ENCODE assay signal across 20 cellular contexts in genomic region chrX:1215123-1215823, GRCh38. TPM values are rescaled to one million over a fixed set of nuclear protein-coding genes. Genes with fewer than 3 reads are reported as not detected.
DNase-seq lines count a peak whose midpoint lies in the region; ATAC-seq and TF ChIP-seq lines count a peak whose summit lies in the region.
"Had no signal": no experiment of that assay in that cellular context is flagged by ENCODE, and none has a peak within 500 bp of the region (broad histone marks: within the 10 kb centered on the region; RNA-seq: fewer than 3 reads in every experiment).

No MANE protein-coding gene starts in this region.

- peaks cover 24% of the 10 kb centered on the region for H3K4me1 Mint-ChIP-seq in T-helper 2 cell treated with Interferon-gamma antibody and Interleukin-4, amounts not matched to agents 5 μg/mL and 100 μg/mL, for 36 hours (ENCODE audit: low read depth)
- H3K4me1 Mint-ChIP-seq in stimulated activated memory B cell treated with anti-CD40 and anti-IgM and Interleukin-4, amounts not matched to agents 10 μg/mL and 1 μg/mL and 100 μg/mL, for 72 hours = peaks cover 16% of the 10 kb centered on the region
- peaks cover 6% of the 10 kb centered on the region for H3K4me1 Mint-ChIP-seq in glutamatergic neuron (ENCODE audit: low read depth, unreplicated experiment)

- H3K4me3 Mint-ChIP-seq in T-helper 2 cell treated with Interferon-gamma antibody and Interleukin-4, amounts not matched to agents 5 μg/mL and 100 μg/mL, for 36 hours = no peak overlapping the region
- no peak overlapping the region for H3K4me3 Mint-ChIP-seq in stimulated activated memory B cell treated with anti-CD40 and anti-IgM and Interleukin-4, amounts not matched to agents 10 μg/mL and 1 μg/mL and 100 μg/mL, for 72 hours
- no peak overlapping the region for H3K4me3 Mint-ChIP-seq in glutamatergic neuron (ENCODE audit: unreplicated experiment)
- H3K4me3 Mint-ChIP-seq: activated naive CD4-positive, alpha-beta T cell treated with anti-CD3 and anti-CD28 coated beads for 36 hours had no signal

- DNase-seq in T-helper 2 cell treated with Interferon-gamma antibody and Interleukin-4, amounts not matched to agents 5 μg/mL and 100 μg/mL, for 36 hours (ENCODE audit: low spot score) = peak; percentile 4
- DNase-seq in T-helper 2 cell = no peak
- DNase-seq in Jurkat, Clone E6-1 (ENCODE audit: low read depth, low spot score) = peak; percentile 53
- peak; percentile 64 for DNase-seq in SKM-1 treated with dmso at 0.1 percent for 144 hours (lab: John Stamatoyannopoulos, UW; ENCODE audit: unreplicated experiment)
- no peak for DNase-seq in NCI-H1417 (lab: John Stamatoyannopoulos, UW)
- DNase-seq in glutamatergic neuron = no peak
- DNase-seq: activated naive CD4-positive, alpha-beta T cell treated with anti-CD3 and anti-CD28 coated beads for 36 hours; body of pancreas; CD4-positive, alpha-beta memory T cell; dermis blood vessel endothelial cell; heart right ventricle; NCI-H1105; NCI-H2227 treated with DMSO at 0.1 percent for 48 hours; psoas muscle; SK-N-SH; substantia nigra had no signal

- peak; percentile 43 for ATAC-seq in stimulated activated memory B cell treated with anti-CD40 and anti-IgM and Interleukin-4, amounts not matched to agents 10 μg/mL and 1 μg/mL and 100 μg/mL, for 72 hours
- ATAC-seq in HG02623 (IDR thresholded peaks at IDR 0.05; ENCODE audit: unreplicated experiment) = no peak
- ATAC-seq: body of pancreas, heart right ventricle, psoas muscle had no signal

- H3K27me3 Mint-ChIP-seq in T-helper 2 cell treated with Interferon-gamma antibody and Interleukin-4, amounts not matched to agents 5 μg/mL and 100 μg/mL, for 36 hours (ENCODE audit: low read depth) = peaks cover 23% of the 10 kb centered on the region
- peaks cover 18% of the 10 kb centered on the region for H3K27me3 Mint-ChIP-seq in stimulated activated memory B cell treated with anti-CD40 and anti-IgM and Interleukin-4, amounts not matched to agents 10 μg/mL and 1 μg/mL and 100 μg/mL, for 72 hours
- peaks cover 6% of the 10 kb centered on the region for H3K27me3 Mint-ChIP-seq in glutamatergic neuron (ENCODE audit: unreplicated experiment)
- H3K27me3 Mint-ChIP-seq: CD4-positive, alpha-beta memory T cell had no signal

- H3K27ac Mint-ChIP-seq in T-helper 2 cell treated with Interferon-gamma antibody and Interleukin-4, amounts not matched to agents 5 μg/mL and 100 μg/mL, for 36 hours = no peak overlapping the region
- H3K27ac Mint-ChIP-seq in stimulated activated memory B cell treated with anti-CD40 and anti-IgM and Interleukin-4, amounts not matched to agents 10 μg/mL and 1 μg/mL and 100 μg/mL, for 72 hours = no peak overlapping the region
- no peak overlapping the region for H3K27ac Mint-ChIP-seq in glutamatergic neuron (ENCODE audit: unreplicated experiment)
- H3K27ac Mint-ChIP-seq: activated naive CD4-positive, alpha-beta T cell treated with anti-CD3 and anti-CD28 coated beads for 36 hours; CD4-positive, alpha-beta memory T cell had no signal

- H3K9me3 Mint-ChIP-seq in T-helper 2 cell treated with Interferon-gamma antibody and Interleukin-4, amounts not matched to agents 5 μg/mL and 100 μg/mL, for 36 hours = peaks cover 15% of the 10 kb centered on the region
- peaks cover 11% of the 10 kb centered on the region for H3K9me3 Mint-ChIP-seq in stimulated activated memory B cell treated with anti-CD40 and anti-IgM and Interleukin-4, amounts not matched to agents 10 μg/mL and 1 μg/mL and 100 μg/mL, for 72 hours
- H3K9me3 Mint-ChIP-seq in glutamatergic neuron (ENCODE audit: unreplicated experiment) = peaks cover 3% of the 10 kb centered on the region
- H3K9me3 Mint-ChIP-seq: activated naive CD4-positive, alpha-beta T cell treated with anti-CD3 and anti-CD28 coated beads for 36 hours had no signal

- TF ChIP-seq CTCF in glutamatergic neuron (IDR thresholded peaks at IDR 0.05; ENCODE audit: partially characterized antibody, unreplicated experiment) = no peak

- peaks cover 12% of the 10 kb centered on the region for H3K36me3 Mint-ChIP-seq in T-helper 2 cell treated with Interferon-gamma antibody and Interleukin-4, amounts not matched to agents 5 μg/mL and 100 μg/mL, for 36 hours (ENCODE audit: low read depth)
- no peaks in the 10 kb centered on the region for H3K36me3 Mint-ChIP-seq in stimulated activated memory B cell treated with anti-CD40 and anti-IgM and Interleukin-4, amounts not matched to agents 10 μg/mL and 1 μg/mL and 100 μg/mL, for 72 hours
- H3K36me3 Mint-ChIP-seq in glutamatergic neuron (ENCODE audit: unreplicated experiment) = no peaks in the 10 kb centered on the region
- H3K36me3 Mint-ChIP-seq: CD4-positive, alpha-beta memory T cell had no signal

- H3K4me3 ChIP-seq in Jurkat, Clone E6-1 (ENCODE audit: low read length) = no peak overlapping the region
- H3K4me3 ChIP-seq: body of pancreas, heart right ventricle, psoas muscle had no signal

RNA-seq across cellular contexts. Expression of gene CRLF2, which starts 2.8 kb away (rescaled TPM):
- polyA plus RNA-seq in Jurkat, Clone E6-1 (2012; ENCODE audit: insufficient read depth, insufficient read length) = not detected
- 0.54 TPM for total RNA-seq in glutamatergic neuron (ENCODE audit: unreplicated experiment)
- total RNA-seq: A172, body of pancreas, dermis blood vessel endothelial cell, kidney epithelial cell had no signal
- polyA plus RNA-seq: CD4-positive, alpha-beta memory T cell; SK-N-SH had no signal

RNA-seq across cellular contexts. Expression of gene CSF2RA, which starts 53.3 kb away (rescaled TPM):
- not detected for polyA plus RNA-seq in Jurkat, Clone E6-1 (2012; ENCODE audit: insufficient read depth, insufficient read length)
- total RNA-seq in glutamatergic neuron (ENCODE audit: unreplicated experiment) = not detected
- total RNA-seq: dermis blood vessel endothelial cell had no signal
- polyA plus RNA-seq: SK-N-SH had no signal

Comparison
In these comparisons a context has a peak if more than half of its experiments do, and no peak if none do; other contexts are left out.
1. DNase-seq: peak in T-helper 2 cell treated with Interferon-gamma antibody and Interleukin-4, amounts not matched to agents 5 μg/mL and 100 μg/mL, for 36 hours (single experiment), Jurkat, Clone E6-1 (single experiment) and SKM-1 treated with dmso at 0.1 percent for 144 hours (single experiment); none in T-helper 2 cell (0 of 5), NCI-H1417 (0 of 3) and glutamatergic neuron (single experiment).